In genomic region chr10:75345738-75346137, GRCh38 we compare ENCODE assay signal across 23 cellular contexts. TPM values are rescaled to one million over a fixed set of nuclear protein-coding genes. Genes with fewer than 3 reads are reported as not detected.
"Had no signal": no experiment of that assay in that cellular context is flagged by ENCODE, and none has a peak within 500 bp of the region (broad histone marks: within the 10 kb centered on the region; RNA-seq: fewer than 3 reads in every experiment).

No MANE protein-coding gene starts in this region.

- H3K27me3 ChIP-seq: SJSA1 had no signal

- DNase-seq: IMR-90, Kasumi-1, MM.1S, NCI-H1092 treated with DMSO at 0.1 percent for 48 hours, NCI-H1436, NCI-H1694 treated with DMSO at 0.1 percent for 48 hours, NCI-H1930, NCI-H2081, NCI-H2107, NCI-H226, NCI-H446, NCI-H510A, NCI-H524 treated with DMSO at 0.1 percent for 48 hours, NCI-H69, NCI-H774, PC-9, Right ventricle myocardium superior, RPMI8226, SIG-M5 had no signal

- H3K4me3 ChIP-seq: PC-9, SJSA1 had no signal

- H3K9me3 ChIP-seq: SJSA1 had no signal

- H2AFZ ChIP-seq: PC-9 had no signal

- H3K27ac ChIP-seq: KMS-11, PC-9, SJSA1 had no signal

- H3K36me3 ChIP-seq: SJSA1 had no signal

- H3K9ac ChIP-seq: KMS-11 had no signal

- H3K4me1 ChIP-seq: SJSA1 had no signal

- H3K4me2 ChIP-seq: KMS-11, PC-9 had no signal

RNA-seq across cellular contexts. Expression of gene ZNF503, which starts 55.8 kb away (rescaled TPM):
- total RNA-seq: OCI-LY7; T-helper 1 cell treated with Interleukin-12 subunit alpha and Interleukin-12 subunit beta and Interleukin-4 antibody, amounts not matched to agents 30 ng/mL and 1 ng/mL, for 36 hours had no signal
